8 cellular contexts compared by ENCODE assay signal in the genomic region with DNA sequence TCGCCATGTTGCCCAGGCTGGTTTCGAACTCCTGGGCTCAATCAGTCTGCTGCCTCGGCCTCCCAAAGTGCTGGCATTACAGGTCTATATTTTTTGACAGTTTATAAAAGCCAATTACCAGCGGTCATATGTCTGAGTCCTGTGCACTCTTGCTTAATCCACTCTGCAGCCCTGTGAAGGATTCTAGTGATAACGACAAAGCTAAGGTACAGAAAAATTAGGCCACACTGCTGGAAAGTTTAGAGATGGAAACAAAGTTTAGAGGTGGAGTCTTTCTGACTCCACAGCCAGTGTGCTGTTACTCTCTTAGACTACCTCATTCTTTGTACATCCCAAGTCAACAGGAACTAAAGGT. TPM values are rescaled to one million over a fixed set of nuclear protein-coding genes. Genes with fewer than 3 reads are reported as not detected.
DNase-seq lines count a peak whose midpoint lies in the region; FAIRE-seq and TF ChIP-seq lines count a peak whose summit lies in the region.

No MANE protein-coding gene starts in this region.

- DNase-seq in Peyer's patch, result no peak
- no peak for DNase-seq in esophagus squamous epithelium (lab: John Stamatoyannopoulos, UW)
- DNase-seq in GM12892 (ENCODE audit: insufficient read length), result no peak
- DNase-seq in stimulated activated CD4-positive, alpha-beta T cell treated with anti-CD3 and anti-CD28 coated beads, Interleukin-12 subunit alpha, Interleukin-12 subunit beta, amount 100 ng/mL, for 4 hours, result no peak
- DNase-seq in NCI-H146 treated with DMSO at 0.1 percent for 48 hours (lab: John Stamatoyannopoulos, UW; ENCODE audit: unreplicated experiment), result no peak
- DNase-seq in SW 1271 (lab: John Stamatoyannopoulos, UW), result no peak

- H3K27me3 ChIP-seq in Peyer's patch (no peaks in the 10 kb centered on the region), esophagus squamous epithelium (no peaks in the 10 kb centered on the region), rectal smooth muscle tissue (ENCODE audit: control insufficient read depth, insufficient read depth, low read length) (no peaks in the 10 kb centered on the region)

- H3K27ac ChIP-seq in Peyer's patch (peak overlapping the region in 3 of 4 donors; percentile 77 to 83 (median 78)), esophagus squamous epithelium (peak overlapping the region in 3 of 4 donors; percentile 76 to 87 (median 86)), rectal smooth muscle tissue (ENCODE audit: low read depth, low read length) (no peak overlapping the region)

- H3K4me1 ChIP-seq in Peyer's patch, result peaks cover 0 to 11% (median 5%) of the 10 kb centered on the region in 4 donors
- peaks cover 16 to 56% (median 28%) of the 10 kb centered on the region in 3 donors for H3K4me1 ChIP-seq in esophagus squamous epithelium
- H3K4me1 ChIP-seq in rectal smooth muscle tissue (ENCODE audit: control insufficient read depth, insufficient read depth, low read length), result peaks cover 3% of the 10 kb centered on the region

- TF ChIP-seq CTCF in Peyer's patch (IDR thresholded peaks at IDR 0.05), result no peak
- no peak for TF ChIP-seq CTCF in esophagus squamous epithelium (IDR thresholded peaks at IDR 0.05)

- H3K4me3 ChIP-seq in GM08714 (ENCODE audit: low read length), result peak overlapping the region; percentile 71; the same call in 1 of the 2 replicates
- peak overlapping the region; percentile 53 to 84 (median 66) for H3K4me3 ChIP-seq in Peyer's patch
- H3K4me3 ChIP-seq in esophagus squamous epithelium, result peak overlapping the region; percentile 46 to 88 (median 61)
- H3K4me3 ChIP-seq in rectal smooth muscle tissue (ENCODE audit: low read length), result peak overlapping the region; percentile 84

- WGBS in esophagus squamous epithelium, 2 donors, result 81 to 86% methylated on average over 2 to 5 of the region's 5 CpGs

- peaks cover 0 to 5% (median 0%) of the 10 kb centered on the region in 3 donors for H3K36me3 ChIP-seq in Peyer's patch
- no peaks in the 10 kb centered on the region for H3K36me3 ChIP-seq in esophagus squamous epithelium
- no peaks in the 10 kb centered on the region for H3K36me3 ChIP-seq in rectal smooth muscle tissue (ENCODE audit: control insufficient read depth, insufficient read depth, low read length)

- intact Hi-C loops in esophagus squamous epithelium (cut with DNase I), result no loop called here

- no peak for TF ChIP-seq POLR2A in Peyer's patch (IDR thresholded peaks at IDR 0.05)
- TF ChIP-seq POLR2A in esophagus squamous epithelium (IDR thresholded peaks at IDR 0.05), result no peak
- no peak for TF ChIP-seq POLR2A in GM12892 (IDR thresholded peaks at IDR 0.05; ENCODE audit: low read depth, low read length)

- no peak for FAIRE-seq in GM12892 (lab: Jason Lieb, UNC)

- H3K9me3 ChIP-seq in Peyer's patch (no peaks in the 10 kb centered on the region), esophagus squamous epithelium (no peaks in the 10 kb centered on the region)

- no peak overlapping the region for H3K9ac ChIP-seq in rectal smooth muscle tissue (ENCODE audit: low read length)

RNA-seq across cellular contexts. Expression of a gene that starts 0.7 kb away (rescaled TPM):
- total RNA-seq in Peyer's patch (10 to 100 TPM; 14.1 to 26.4 (median 23.4) TPM), esophagus squamous epithelium (10 to 100 TPM in 1 of 4 donors, 1 to 10 TPM in 3; 4.4 to 10.3 (median 8.2) TPM)
- polyA plus RNA-seq in GM12892 (2012; ENCODE audit: missing spikeins), result 14.9 TPM
